In the genomic region with DNA sequence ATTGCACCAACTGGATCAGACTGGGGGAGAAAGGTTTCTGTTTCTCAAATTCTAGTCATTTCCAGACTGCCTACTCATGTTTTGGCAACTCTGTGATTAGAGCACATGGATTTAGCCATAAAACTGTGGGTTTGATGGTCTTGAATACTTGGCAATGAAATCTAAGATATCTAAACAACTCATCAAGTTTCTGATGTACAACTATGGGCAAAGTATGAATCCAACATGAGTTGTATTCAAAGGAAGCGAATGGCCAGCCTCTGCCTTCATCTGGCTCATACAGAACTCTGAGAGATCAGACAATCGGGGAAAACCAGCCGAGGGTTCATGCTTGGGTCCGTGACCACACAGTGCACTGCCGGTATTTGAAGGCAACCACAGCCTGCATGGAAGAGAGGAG, we compare ENCODE assay signal across 17 cellular contexts.
DNase-seq lines count a peak whose midpoint lies in the region; ATAC-seq and TF ChIP-seq lines count a peak whose summit lies in the region.
"Had no signal": no experiment of that assay in that cellular context is flagged by ENCODE, and none has a peak within 500 bp of the region (broad histone marks: within the 10 kb centered on the region; RNA-seq: fewer than 3 reads in every experiment).

No MANE protein-coding gene starts in this region.

- in situ Hi-C loops in mammary epithelial cell (cut with MboI; ENCODE audit: low sequenced_read_pairs in 2 of 2): no loop called here

- no TSS peak for BruUV-seq in mammary epithelial cell (replicated peaks; lab: Mats Ljungman, UMichigan)

- no peaks in the 10 kb centered on the region for H3K27me3 ChIP-seq in breast epithelium
- H3K27me3 ChIP-seq in mammary epithelial cell (ENCODE audit: insufficient read depth, low read length): no peaks in the 10 kb centered on the region
- peaks cover 0 to 4% (median 0%) of the 10 kb centered on the region in 7 donors for H3K27me3 ChIP-seq in spleen (replicated peaks in 1 of 7)
- H3K27me3 ChIP-seq: hepatocyte, thyroid gland had no signal

- H4K20me1 ChIP-seq in mammary epithelial cell (ENCODE audit: insufficient read depth, low read length): no peaks in the 10 kb centered on the region

- H2AFZ ChIP-seq in mammary epithelial cell (ENCODE audit: low read depth, low read length): no peak overlapping the region
- H2AFZ ChIP-seq: hepatocyte had no signal

- no peak for DNase-seq in breast epithelium (ENCODE audit: low spot score in 2 of 2)
- no peak for DNase-seq in mammary epithelial cell
- peak; percentile 83 for DNase-seq in amniotic stem cell (lab: John Stamatoyannopoulos, UW)
- peak; percentile 65 for DNase-seq in hepatic stellate cell (ENCODE audit: low spot score)
- no peak for DNase-seq in spleen
- DNase-seq: 8988T, H9, NCI-H345, occipital lobe, Right ventricle myocardium superior, T-helper 2 cell, thyroid gland had no signal

- TF ChIP-seq CTCF in breast epithelium (IDR thresholded peaks at IDR 0.05) (no peak), mammary epithelial cell (conservative IDR thresholded peaks at IDR 0.05 in 1 of 2, IDR thresholded peaks at IDR 0.05 in 1 of 2; ENCODE audit: extremely low read depth in 1 of 2, insufficient read depth in 1 of 2, low read depth in 1 of 2, low read length in 2 of 2) (no peak), spleen (IDR thresholded peaks at IDR 0.05 in 8 of 11, conservative IDR thresholded peaks at IDR 0.05 in 3 of 11) (no peak)

- 46% methylated on average over 5 of the region's 5 CpGs for WGBS in mammary epithelial cell (ENCODE audit: low coverage, missing lambda C conversion rate)
- WGBS in spleen, 5 donors: 86 to 92% (median 89%) methylated on average over 5 of the region's 5 CpGs

- no peak for TF ChIP-seq POLR2A in breast epithelium (IDR thresholded peaks at IDR 0.05)
- TF ChIP-seq POLR2A in spleen (IDR thresholded peaks at IDR 0.05): no peak

- H3K36me3 ChIP-seq in breast epithelium: no peaks in the 10 kb centered on the region
- no peaks in the 10 kb centered on the region for H3K36me3 ChIP-seq in mammary epithelial cell (ENCODE audit: insufficient read depth, low read length)
- H3K36me3 ChIP-seq in spleen: no peaks in the 10 kb centered on the region
- H3K36me3 ChIP-seq: thyroid gland had no signal

- no peaks in the 10 kb centered on the region for H3K9me3 ChIP-seq in breast epithelium
- no peaks in the 10 kb centered on the region for H3K9me3 ChIP-seq in mammary epithelial cell (replicated peaks; ENCODE audit: insufficient read depth, low read length)
- no peaks in the 10 kb centered on the region for H3K9me3 ChIP-seq in spleen
- H3K9me3 ChIP-seq: thyroid gland had no signal

- no peak for ATAC-seq in GM21390 (IDR thresholded peaks at IDR 0.05; ENCODE audit: unreplicated experiment)
- ATAC-seq in activated CD4-positive, CD25-positive, alpha-beta regulatory T cell treated with anti-CD3 and anti-CD28 coated beads, Interleukin-2, amount 50 U/mL, for 24 hours: no peak
- ATAC-seq in GM19467 (IDR thresholded peaks at IDR 0.05; ENCODE audit: unreplicated experiment): no peak
- ATAC-seq: sciatic nerve had no signal

- no peaks in the 10 kb centered on the region for H3K79me2 ChIP-seq in mammary epithelial cell (ENCODE audit: insufficient read depth, low read length)
- H3K79me2 ChIP-seq: hepatocyte had no signal

- peaks cover 0 to 3% of the 10 kb centered on the region in 2 donors for H3K4me1 ChIP-seq in breast epithelium
- peaks cover 10% of the 10 kb centered on the region for H3K4me1 ChIP-seq in mammary epithelial cell (ENCODE audit: insufficient read depth, low read length)
- H3K4me1 ChIP-seq in spleen: no peaks in the 10 kb centered on the region

- intact Hi-C loops in breast epithelium (cut with DNase I; ENCODE audit: low total_unique reads): no loop called here
- intact Hi-C loops in mammary epithelial cell (cut with micrococcal nuclease): no loop called here
- intact Hi-C loops in spleen (cut with DNase I; ENCODE audit: low total_unique reads): no loop called here

- dilution Hi-C loops in mammary epithelial cell (cut with HindIII; ENCODE audit: low sequenced_read_pairs): no loop called here

- no peak overlapping the region for H3K4me2 ChIP-seq in mammary epithelial cell (ENCODE audit: insufficient read depth, low read depth, low read length)
- H3K4me2 ChIP-seq: hepatocyte had no signal

- H3K27ac ChIP-seq in breast epithelium (peak overlapping the region; percentile 66 to 79), mammary epithelial cell (ENCODE audit: insufficient read depth, low read depth, low read length) (no peak overlapping the region), spleen (no peak overlapping the region)
- H3K27ac ChIP-seq: thyroid gland had no signal

- H3K4me3 ChIP-seq in breast epithelium: no peak overlapping the region
- no peak overlapping the region for H3K4me3 ChIP-seq in mammary epithelial cell (replicated peaks in 1 of 3; ENCODE audit: insufficient read depth in 1 of 3, low read depth in 2 of 3, low read length in 3 of 3)
- H3K4me3 ChIP-seq in spleen: no peak overlapping the region
- H3K4me3 ChIP-seq: hepatocyte, thyroid gland had no signal

- no peak overlapping the region for H3K9ac ChIP-seq in mammary epithelial cell (ENCODE audit: insufficient read depth, low read length)

- CTCF ChIA-PET in mammary epithelial cell (lab: Charles Lee; ENCODE audit: low non-redundant PET): no interaction called here

Comparison
In these comparisons a context has a peak if more than half of its experiments do, and no peak if none do; other contexts are left out.
1. H3K27ac ChIP-seq: peak in breast epithelium (2 of 2); none in mammary epithelial cell (single experiment) and spleen (0 of 8).
2. DNase-seq: peak in amniotic stem cell (single experiment) and hepatic stellate cell (single experiment); none in breast epithelium (0 of 2), mammary epithelial cell (single experiment) and spleen (single experiment).